1 cellular context compared by ENCODE assay signal in genomic region chr19:10118960-10119359, GRCh38.
TF ChIP-seq lines count a peak whose summit lies in the region.

No MANE protein-coding gene starts in this region.

TF ChIP-seq in endothelial cell of umbilical vein, 7 proteins besides CTCF, POLR2A, EP300 and RAD21:
- TF ChIP-seq FOS (IDR thresholded peaks at IDR 0.05; ENCODE audit: borderline replicate concordance, insufficient read depth, low read length): no peak
- TF ChIP-seq GATA2 (IDR thresholded peaks at IDR 0.05; ENCODE audit: insufficient read depth, insufficient read length, low read depth, low read length): no peak
- TF ChIP-seq, protein P1, sequence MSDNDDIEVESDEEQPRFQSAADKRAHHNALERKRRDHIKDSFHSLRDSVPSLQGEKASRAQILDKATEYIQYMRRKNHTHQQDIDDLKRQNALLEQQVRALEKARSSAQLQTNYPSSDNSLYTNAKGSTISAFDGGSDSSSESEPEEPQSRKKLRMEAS (IDR thresholded peaks at IDR 0.05; ENCODE audit: insufficient read depth, insufficient read length): no peak
- TF ChIP-seq JUN (IDR thresholded peaks at IDR 0.05; ENCODE audit: borderline replicate concordance, insufficient read depth, insufficient read length, low read depth): no peak
- no peak for TF ChIP-seq EZH2 (IDR thresholded peaks at IDR 0.05; ENCODE audit: borderline replicate concordance, low read depth, low read length, severe bottlenecking)
- no peak for TF ChIP-seq MYC (IDR thresholded peaks at IDR 0.05; ENCODE audit: low read depth, low read length)
- no peak for TF ChIP-seq POLR2AphosphoS5 (IDR thresholded peaks at IDR 0.05; ENCODE audit: insufficient read depth, low read depth, low read length)
